In genomic region chr22:19873138-19873959, GRCh38 we compare ENCODE assay signal across 1 cellular context.
TF ChIP-seq lines count a peak whose summit lies in the region.

No MANE protein-coding gene starts in this region.

TF ChIP-seq in HepG2, 621 proteins besides CTCF, POLR2A, EP300 and RAD21:
- TF ChIP-seq CEBPB (IDR thresholded peaks at IDR 0.05; ENCODE audit: borderline replicate concordance, low read depth, low read length) (no peak), ZNF136 (CRISPR knock-in tag; IDR thresholded peaks at IDR 0.05; ENCODE audit: low read depth) (no peak), PRPF4 (IDR thresholded peaks at IDR 0.05; ENCODE audit: low read depth, low read length, poor library complexity, severe bottlenecking) (no peak), ZNF773 (CRISPR knock-in tag; IDR thresholded peaks at IDR 0.05; ENCODE audit: borderline replicate concordance) (no peak), TFAP4 (IDR thresholded peaks at IDR 0.05; ENCODE audit: borderline replicate concordance, low read depth) (no peak), ZNF280B (CRISPR knock-in tag; IDR thresholded peaks at IDR 0.05; ENCODE audit: borderline replicate concordance) (no peak), NFE2L2 (IDR thresholded peaks at IDR 0.05; ENCODE audit: low read length) (no peak), GRHL1 (CRISPR knock-in tag; conservative IDR thresholded peaks at IDR 0.05) (no peak), ZFP36L2 (CRISPR knock-in tag; IDR thresholded peaks at IDR 0.05) (no peak), KLF13 (CRISPR knock-in tag; IDR thresholded peaks at IDR 0.05) (no peak), MTA1 (CRISPR knock-in tag; IDR thresholded peaks at IDR 0.05; ENCODE audit: borderline replicate concordance) (no peak), SRY (CRISPR knock-in tag; IDR thresholded peaks at IDR 0.05) (no peak), ATF5 (CRISPR knock-in tag; IDR thresholded peaks at IDR 0.05; ENCODE audit: low read depth) (no peak), KIAA2018 (CRISPR knock-in tag; IDR thresholded peaks at IDR 0.05; ENCODE audit: borderline replicate concordance) (no peak), ZNF317 (CRISPR knock-in tag; IDR thresholded peaks at IDR 0.05) (no peak), ZSCAN12 (CRISPR knock-in tag; IDR thresholded peaks at IDR 0.05) (no peak), MZF1 (CRISPR knock-in tag; IDR thresholded peaks at IDR 0.05; ENCODE audit: borderline replicate concordance) (no peak)
